Comparison of ENCODE assay signal across 1 cellular context in genomic region chr11:6606471-6607189, GRCh38.
TF ChIP-seq lines count a peak whose summit lies in the region.

No MANE protein-coding gene starts in this region.

TF ChIP-seq in K562, 482 proteins besides CTCF, POLR2A, EP300 and RAD21 (continued from another document and continues in another):
- no peak for TF ChIP-seq KLF16 (IDR thresholded peaks at IDR 0.05)
- no peak for TF ChIP-seq FOXA1 (IDR thresholded peaks at IDR 0.05; ENCODE audit: borderline replicate concordance)
- no peak; a peak in 1 of 4 replicates for TF ChIP-seq MAZ (CRISPR knock-in tag; conservative IDR thresholded peaks at IDR 0.05 in 1 of 2, IDR thresholded peaks at IDR 0.05 in 1 of 2)
- TF ChIP-seq DMBX1 (CRISPR knock-in tag; IDR thresholded peaks at IDR 0.05; ENCODE audit: borderline replicate concordance) = peak; percentile 36; the same call in 1 of the 2 replicates
- no peak for TF ChIP-seq ZBTB17 (CRISPR knock-in tag; IDR thresholded peaks at IDR 0.05)
- no peak for TF ChIP-seq CEBPB (tag; IDR thresholded peaks at IDR 0.05)
- no peak for TF ChIP-seq RFX7 (CRISPR knock-in tag; IDR thresholded peaks at IDR 0.05)
- no peak for TF ChIP-seq FOXM1 (IDR thresholded peaks at IDR 0.05; ENCODE audit: low read depth)
- no peak for TF ChIP-seq FOXM1 (CRISPR knock-in tag; IDR thresholded peaks at IDR 0.05; ENCODE audit: low read depth)
- no peak for TF ChIP-seq NCOA2 (IDR thresholded peaks at IDR 0.05; ENCODE audit: partially characterized antibody in 2 of 2)
- TF ChIP-seq SAFB (IDR thresholded peaks at IDR 0.05; ENCODE audit: borderline replicate concordance, low read depth, low read length) = no peak
- TF ChIP-seq, protein P1, sequence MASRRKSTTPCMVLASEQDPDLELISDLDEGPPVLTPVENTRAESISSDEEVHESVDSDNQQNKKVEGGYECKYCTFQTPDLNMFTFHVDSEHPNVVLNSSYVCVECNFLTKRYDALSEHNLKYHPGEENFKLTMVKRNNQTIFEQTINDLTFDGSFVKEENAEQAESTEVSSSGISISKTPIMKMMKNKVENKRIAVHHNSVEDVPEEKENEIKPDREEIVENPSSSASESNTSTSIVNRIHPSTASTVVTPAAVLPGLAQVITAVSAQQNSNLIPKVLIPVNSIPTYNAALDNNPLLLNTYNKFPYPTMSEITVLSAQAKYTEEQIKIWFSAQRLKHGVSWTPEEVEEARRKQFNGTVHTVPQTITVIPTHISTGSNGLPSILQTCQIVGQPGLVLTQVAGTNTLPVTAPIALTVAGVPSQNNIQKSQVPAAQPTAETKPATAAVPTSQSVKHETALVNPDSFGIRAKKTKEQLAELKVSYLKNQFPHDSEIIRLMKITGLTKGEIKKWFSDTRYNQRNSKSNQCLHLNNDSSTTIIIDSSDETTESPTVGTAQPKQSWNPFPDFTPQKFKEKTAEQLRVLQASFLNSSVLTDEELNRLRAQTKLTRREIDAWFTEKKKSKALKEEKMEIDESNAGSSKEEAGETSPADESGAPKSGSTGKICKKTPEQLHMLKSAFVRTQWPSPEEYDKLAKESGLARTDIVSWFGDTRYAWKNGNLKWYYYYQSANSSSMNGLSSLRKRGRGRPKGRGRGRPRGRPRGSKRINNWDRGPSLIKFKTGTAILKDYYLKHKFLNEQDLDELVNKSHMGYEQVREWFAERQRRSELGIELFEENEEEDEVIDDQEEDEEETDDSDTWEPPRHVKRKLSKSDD (conservative IDR thresholded peaks at IDR 0.05; ENCODE audit: low read length) = no peak
- no peak for TF ChIP-seq SNRNP70 (optimal IDR thresholded peaks at IDR 0.05; ENCODE audit: low read depth, low read length)
- no peak for TF ChIP-seq STAG1 (CRISPR knock-in tag; IDR thresholded peaks at IDR 0.05; ENCODE audit: borderline replicate concordance)
- TF ChIP-seq, protein P2, sequence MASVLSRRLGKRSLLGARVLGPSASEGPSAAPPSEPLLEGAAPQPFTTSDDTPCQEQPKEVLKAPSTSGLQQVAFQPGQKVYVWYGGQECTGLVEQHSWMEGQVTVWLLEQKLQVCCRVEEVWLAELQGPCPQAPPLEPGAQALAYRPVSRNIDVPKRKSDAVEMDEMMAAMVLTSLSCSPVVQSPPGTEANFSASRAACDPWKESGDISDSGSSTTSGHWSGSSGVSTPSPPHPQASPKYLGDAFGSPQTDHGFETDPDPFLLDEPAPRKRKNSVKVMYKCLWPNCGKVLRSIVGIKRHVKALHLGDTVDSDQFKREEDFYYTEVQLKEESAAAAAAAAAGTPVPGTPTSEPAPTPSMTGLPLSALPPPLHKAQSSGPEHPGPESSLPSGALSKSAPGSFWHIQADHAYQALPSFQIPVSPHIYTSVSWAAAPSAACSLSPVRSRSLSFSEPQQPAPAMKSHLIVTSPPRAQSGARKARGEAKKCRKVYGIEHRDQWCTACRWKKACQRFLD (CRISPR knock-in tag; IDR thresholded peaks at IDR 0.05) = peak; percentile 82
- no peak for TF ChIP-seq MEF2D (tag; conservative IDR thresholded peaks at IDR 0.05; ENCODE audit: low read depth)
- TF ChIP-seq CHAMP1 (IDR thresholded peaks at IDR 0.05) = no peak
- TF ChIP-seq BMI1 (IDR thresholded peaks at IDR 0.05; ENCODE audit: low read length) = no peak
- TF ChIP-seq TCF3 (CRISPR knock-in tag; IDR thresholded peaks at IDR 0.05) = 0 out of 2 replicates have a peak, but pooled peaks have one; percentile 31
- TF ChIP-seq ASH1L (IDR thresholded peaks at IDR 0.05; ENCODE audit: borderline replicate concordance, low read depth, partially characterized antibody) = no peak
- TF ChIP-seq NCOA6 (IDR thresholded peaks at IDR 0.05) = no peak
- TF ChIP-seq NRF1 (conservative IDR thresholded peaks at IDR 0.05 in 1 of 2, IDR thresholded peaks at IDR 0.05 in 1 of 2) = peak; percentile 38 to 50; a peak in 3 of 4 replicates
- no peak for TF ChIP-seq ETS1 (conservative IDR thresholded peaks at IDR 0.05; ENCODE audit: control insufficient read depth, low read depth, low read length)
- TF ChIP-seq, protein P3, sequence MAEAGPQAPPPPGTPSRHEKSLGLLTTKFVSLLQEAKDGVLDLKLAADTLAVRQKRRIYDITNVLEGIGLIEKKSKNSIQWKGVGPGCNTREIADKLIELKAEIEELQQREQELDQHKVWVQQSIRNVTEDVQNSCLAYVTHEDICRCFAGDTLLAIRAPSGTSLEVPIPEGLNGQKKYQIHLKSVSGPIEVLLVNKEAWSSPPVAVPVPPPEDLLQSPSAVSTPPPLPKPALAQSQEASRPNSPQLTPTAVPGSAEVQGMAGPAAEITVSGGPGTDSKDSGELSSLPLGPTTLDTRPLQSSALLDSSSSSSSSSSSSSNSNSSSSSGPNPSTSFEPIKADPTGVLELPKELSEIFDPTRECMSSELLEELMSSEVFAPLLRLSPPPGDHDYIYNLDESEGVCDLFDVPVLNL (CRISPR knock-in tag; IDR thresholded peaks at IDR 0.05; ENCODE audit: low read depth) = no peak
- TF ChIP-seq TOE1 (IDR thresholded peaks at IDR 0.05; ENCODE audit: borderline replicate concordance) = no peak
- TF ChIP-seq TOE1 (CRISPR knock-in tag; IDR thresholded peaks at IDR 0.05; ENCODE audit: borderline replicate concordance, low read depth) = no peak
- peak; percentile 75 for TF ChIP-seq ZFX (CRISPR knock-in tag; IDR thresholded peaks at IDR 0.05)
- 0 out of 2 replicates have a peak, but pooled peaks have one; percentile 7 for TF ChIP-seq BCL6 (CRISPR knock-in tag; IDR thresholded peaks at IDR 0.05)
- TF ChIP-seq PRPF4 (IDR thresholded peaks at IDR 0.05; ENCODE audit: insufficient read depth, low read depth, low read length, poor library complexity, severe bottlenecking) = no peak
- TF ChIP-seq HNRNPUL1 (IDR thresholded peaks at IDR 0.05; ENCODE audit: low read length) = no peak
- TF ChIP-seq HMG20A (CRISPR knock-in tag; conservative IDR thresholded peaks at IDR 0.05) = no peak
- TF ChIP-seq CXXC5 (CRISPR knock-in tag; IDR thresholded peaks at IDR 0.05) = peak; percentile 32; the same call in 1 of the 2 replicates
- TF ChIP-seq ZNF740 (CRISPR knock-in tag; IDR thresholded peaks at IDR 0.05) = no peak
- TF ChIP-seq ZNF740 (tag; IDR thresholded peaks at IDR 0.05) = no peak
- no peak for TF ChIP-seq TEAD2 (tag; IDR thresholded peaks at IDR 0.05)
- no peak for TF ChIP-seq NFATC3 (IDR thresholded peaks at IDR 0.05)
- TF ChIP-seq, protein P4, sequence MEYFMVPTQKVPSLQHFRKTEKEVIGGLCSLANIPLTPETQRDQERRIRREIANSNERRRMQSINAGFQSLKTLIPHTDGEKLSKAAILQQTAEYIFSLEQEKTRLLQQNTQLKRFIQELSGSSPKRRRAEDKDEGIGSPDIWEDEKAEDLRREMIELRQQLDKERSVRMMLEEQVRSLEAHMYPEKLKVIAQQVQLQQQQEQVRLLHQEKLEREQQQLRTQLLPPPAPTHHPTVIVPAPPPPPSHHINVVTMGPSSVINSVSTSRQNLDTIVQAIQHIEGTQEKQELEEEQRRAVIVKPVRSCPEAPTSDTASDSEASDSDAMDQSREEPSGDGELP (CRISPR knock-in tag; IDR thresholded peaks at IDR 0.05; ENCODE audit: borderline replicate concordance) = peak; percentile 93
- TF ChIP-seq KAT8 (IDR thresholded peaks at IDR 0.05; ENCODE audit: low read depth) = no peak
- TF ChIP-seq IFI16 (CRISPR knock-in tag; IDR thresholded peaks at IDR 0.05) = no peak
- no peak for TF ChIP-seq SAFB2 (IDR thresholded peaks at IDR 0.05; ENCODE audit: borderline replicate concordance, low read depth, low read length, severe bottlenecking)
- TF ChIP-seq MAFK (IDR thresholded peaks at IDR 0.05; ENCODE audit: low read length) = no peak
- TF ChIP-seq HCFC1 (IDR thresholded peaks at IDR 0.05; ENCODE audit: low read depth, low read length) = peak; percentile 24; the same call in 1 of the 2 replicates
- no peak for TF ChIP-seq CCAR2 (IDR thresholded peaks at IDR 0.05; ENCODE audit: low read depth, low read length)
- TF ChIP-seq CCNT2 (IDR thresholded peaks at IDR 0.05; ENCODE audit: borderline replicate concordance, extremely low read depth, insufficient read length, low read depth, low read length) = peak; percentile 26
- TF ChIP-seq, protein P5, sequence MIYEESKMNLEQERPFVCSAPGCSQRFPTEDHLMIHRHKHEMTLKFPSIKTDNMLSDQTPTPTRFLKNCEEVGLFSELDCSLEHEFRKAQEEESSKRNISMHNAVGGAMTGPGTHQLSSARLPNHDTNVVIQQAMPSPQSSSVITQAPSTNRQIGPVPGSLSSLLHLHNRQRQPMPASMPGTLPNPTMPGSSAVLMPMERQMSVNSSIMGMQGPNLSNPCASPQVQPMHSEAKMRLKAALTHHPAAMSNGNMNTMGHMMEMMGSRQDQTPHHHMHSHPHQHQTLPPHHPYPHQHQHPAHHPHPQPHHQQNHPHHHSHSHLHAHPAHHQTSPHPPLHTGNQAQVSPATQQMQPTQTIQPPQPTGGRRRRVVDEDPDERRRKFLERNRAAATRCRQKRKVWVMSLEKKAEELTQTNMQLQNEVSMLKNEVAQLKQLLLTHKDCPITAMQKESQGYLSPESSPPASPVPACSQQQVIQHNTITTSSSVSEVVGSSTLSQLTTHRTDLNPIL (CRISPR knock-in tag; IDR thresholded peaks at IDR 0.05) = no peak
- TF ChIP-seq EHMT2 (IDR thresholded peaks at IDR 0.05) = no peak
- no peak; a peak in 1 of 4 replicates for TF ChIP-seq SRF (CRISPR knock-in tag; IDR thresholded peaks at IDR 0.05)
- no peak for TF ChIP-seq DNMT1 (IDR thresholded peaks at IDR 0.05)
- TF ChIP-seq, protein P6, sequence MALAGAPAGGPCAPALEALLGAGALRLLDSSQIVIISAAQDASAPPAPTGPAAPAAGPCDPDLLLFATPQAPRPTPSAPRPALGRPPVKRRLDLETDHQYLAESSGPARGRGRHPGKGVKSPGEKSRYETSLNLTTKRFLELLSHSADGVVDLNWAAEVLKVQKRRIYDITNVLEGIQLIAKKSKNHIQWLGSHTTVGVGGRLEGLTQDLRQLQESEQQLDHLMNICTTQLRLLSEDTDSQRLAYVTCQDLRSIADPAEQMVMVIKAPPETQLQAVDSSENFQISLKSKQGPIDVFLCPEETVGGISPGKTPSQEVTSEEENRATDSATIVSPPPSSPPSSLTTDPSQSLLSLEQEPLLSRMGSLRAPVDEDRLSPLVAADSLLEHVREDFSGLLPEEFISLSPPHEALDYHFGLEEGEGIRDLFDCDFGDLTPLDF (CRISPR knock-in tag; IDR thresholded peaks at IDR 0.05) = no peak
- TF ChIP-seq ZNF77 (CRISPR knock-in tag; IDR thresholded peaks at IDR 0.05) = no peak
- TF ChIP-seq GATAD2B (IDR thresholded peaks at IDR 0.05; ENCODE audit: borderline replicate concordance) = no peak
